9 cellular contexts compared by ENCODE assay signal in the genomic region with DNA sequence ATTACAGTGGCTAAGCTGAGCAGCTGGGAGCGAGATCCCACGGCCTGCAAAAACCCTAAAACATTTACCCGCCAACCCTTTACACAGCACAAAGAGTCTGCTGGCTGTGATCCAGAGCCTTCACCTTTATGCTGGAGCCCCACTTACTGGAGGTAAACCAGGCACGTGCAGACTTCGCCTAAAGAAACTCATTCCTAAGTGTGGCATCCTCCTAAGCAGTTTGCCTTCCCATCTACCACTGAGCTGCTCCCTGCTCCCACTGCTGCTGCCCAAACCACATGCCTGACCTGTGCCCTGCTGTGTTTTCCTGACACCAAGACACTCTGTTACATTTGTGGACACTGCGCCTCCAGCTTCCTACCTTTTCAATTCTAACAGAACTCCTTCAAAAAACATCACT. TPM values are rescaled to one million over a fixed set of nuclear protein-coding genes. Genes with fewer than 3 reads are reported as not detected.
A peak's percentile ranks its signal among the peaks of the same experiment; 100 is the strongest.
DNase-seq lines count a peak whose midpoint lies in the region; ATAC-seq and TF ChIP-seq lines count a peak whose summit lies in the region.
"Had no signal": no experiment of that assay in that cellular context is flagged by ENCODE, and none has a peak within 500 bp of the region (broad histone marks: within the 10 kb centered on the region; RNA-seq: fewer than 3 reads in every experiment).

No MANE protein-coding gene starts in this region.

- ATAC-seq in RWPE2 (ENCODE audit: low read depth): no peak
- ATAC-seq in stimulated activated naive B cell treated with anti-CD40 and anti-IgM and Interleukin-4, amounts not matched to agents 10 μg/mL and 1 μg/mL and 100 μg/mL, for 72 hours (replicated peaks): no peak
- ATAC-seq in HG02840 (IDR thresholded peaks at IDR 0.05; ENCODE audit: low FRiP score, unreplicated experiment): no peak

- POLR2A ChIA-PET in GM10248 (lab: Yijun Ruan, JAX): no interaction called here

- peak overlapping the region; percentile 58 for H3K4me3 Mint-ChIP-seq in activated CD4-positive, alpha-beta T cell treated with anti-CD3 and anti-CD28 coated beads, Interleukin-2, amount 10 ng/mL, durations not matched to agents 24 days and 14 days
- peak overlapping the region; percentile 57 to 73 for H3K4me3 Mint-ChIP-seq in stimulated activated naive B cell treated with anti-CD40 and anti-IgM and Interleukin-4, amounts not matched to agents 10 μg/mL and 1 μg/mL and 100 μg/mL, for 72 hours

- TF ChIP-seq CTCF in RWPE2 (IDR thresholded peaks at IDR 0.05; ENCODE audit: poor library complexity, severe bottlenecking) (no peak), GM10248 (IDR thresholded peaks at IDR 0.05; ENCODE audit: control extremely low read depth, extremely low read depth, low read depth, missing control alignments) (no peak)

- no peaks in the 10 kb centered on the region for H3K27me3 Mint-ChIP-seq in activated CD4-positive, alpha-beta T cell treated with anti-CD3 and anti-CD28 coated beads, Interleukin-2, amount 10 ng/mL, durations not matched to agents 24 days and 14 days
- no peaks in the 10 kb centered on the region for H3K27me3 Mint-ChIP-seq in stimulated activated naive B cell treated with anti-CD40 and anti-IgM and Interleukin-4, amounts not matched to agents 10 μg/mL and 1 μg/mL and 100 μg/mL, for 72 hours

- DNase-seq in activated CD4-positive, alpha-beta T cell treated with anti-CD3 and anti-CD28 coated beads, Interleukin-2, amount 10 ng/mL, durations not matched to agents 24 days and 14 days: no peak
- no peak for DNase-seq in activated CD4-positive, alpha-beta T cell treated with anti-CD3 and anti-CD28 coated beads for 4 hours
- DNase-seq in RWPE2 (ENCODE audit: low spot score) (no peak), fibroblast of gingiva (ENCODE audit: low read depth) (peak; percentile 57), GM10248 (ENCODE audit: extremely low spot score) (no peak)
- no peak for DNase-seq in stimulated activated naive B cell treated with anti-CD40 and anti-IgM and Interleukin-4, amounts not matched to agents 10 μg/mL and 1 μg/mL and 100 μg/mL, for 72 hours
- no peak for DNase-seq in activated CD8-positive, alpha-beta memory T cell treated with anti-CD3 and anti-CD28 coated beads, Interleukin-2, amount 50 U/mL, for 48 hours

- H3K4me1 ChIP-seq in RWPE2 (ENCODE audit: insufficient read depth, poor library complexity, severe bottlenecking): peaks cover 51% of the 10 kb centered on the region

- H3K9me3 ChIP-seq in RWPE2 (ENCODE audit: severe bottlenecking): no peaks in the 10 kb centered on the region

- H3K4me3 ChIP-seq in RWPE2 (ENCODE audit: severe bottlenecking): no peak overlapping the region
- H3K4me3 ChIP-seq: SK-N-MC had no signal

- no peaks in the 10 kb centered on the region for H3K9me3 Mint-ChIP-seq in activated CD4-positive, alpha-beta T cell treated with anti-CD3 and anti-CD28 coated beads, Interleukin-2, amount 10 ng/mL, durations not matched to agents 24 days and 14 days
- H3K9me3 Mint-ChIP-seq in stimulated activated naive B cell treated with anti-CD40 and anti-IgM and Interleukin-4, amounts not matched to agents 10 μg/mL and 1 μg/mL and 100 μg/mL, for 72 hours: peaks cover 0 to 3% of the 10 kb centered on the region in 2 donors

- CTCF ChIA-PET in GM10248 (lab: Yijun Ruan, JAX): interaction anchor here (1.1 to 1.7 kb wide), 3 partner anchors 42 to 190 kb away, joined by 3 to 4 read pairs (median 3); no protein-coding TSS in a partner anchor

- no peaks in the 10 kb centered on the region for H3K27me3 ChIP-seq in RWPE2 (ENCODE audit: insufficient read depth, poor library complexity, severe bottlenecking)

- H3K36me3 Mint-ChIP-seq in activated CD4-positive, alpha-beta T cell treated with anti-CD3 and anti-CD28 coated beads, Interleukin-2, amount 10 ng/mL, durations not matched to agents 24 days and 14 days (ENCODE audit: low read depth): peaks cover 34% of the 10 kb centered on the region
- peaks cover 9 to 30% of the 10 kb centered on the region in 2 donors for H3K36me3 Mint-ChIP-seq in stimulated activated naive B cell treated with anti-CD40 and anti-IgM and Interleukin-4, amounts not matched to agents 10 μg/mL and 1 μg/mL and 100 μg/mL, for 72 hours

- H3K27ac ChIP-seq in RWPE2 (ENCODE audit: poor library complexity, severe bottlenecking): peak overlapping the region; percentile 78
- H3K27ac ChIP-seq: SK-N-MC had no signal

- peak overlapping the region; percentile 96 for H3K27ac Mint-ChIP-seq in activated CD4-positive, alpha-beta T cell treated with anti-CD3 and anti-CD28 coated beads, Interleukin-2, amount 10 ng/mL, durations not matched to agents 24 days and 14 days
- H3K27ac Mint-ChIP-seq in stimulated activated naive B cell treated with anti-CD40 and anti-IgM and Interleukin-4, amounts not matched to agents 10 μg/mL and 1 μg/mL and 100 μg/mL, for 72 hours: peak overlapping the region; percentile 92

- peaks cover 82% of the 10 kb centered on the region for H3K4me1 Mint-ChIP-seq in activated CD4-positive, alpha-beta T cell treated with anti-CD3 and anti-CD28 coated beads, Interleukin-2, amount 10 ng/mL, durations not matched to agents 24 days and 14 days
- peaks cover 54 to 88% of the 10 kb centered on the region in 2 donors for H3K4me1 Mint-ChIP-seq in stimulated activated naive B cell treated with anti-CD40 and anti-IgM and Interleukin-4, amounts not matched to agents 10 μg/mL and 1 μg/mL and 100 μg/mL, for 72 hours

- intact Hi-C loops in activated CD4-positive, alpha-beta T cell treated with anti-CD3 and anti-CD28 coated beads, Interleukin-2, amount 10 ng/mL, durations not matched to agents 24 days and 14 days (cut with micrococcal nuclease): no loop called here

- H3K36me3 ChIP-seq in RWPE2 (ENCODE audit: low read depth): no peaks in the 10 kb centered on the region

RNA-seq across cellular contexts. Expression of gene CHSY1, which starts 53.0 kb away (rescaled TPM):
- 61.7 and 62.6 TPM in 2 replicates for total RNA-seq in activated CD4-positive, alpha-beta T cell treated with anti-CD3 and anti-CD28 coated beads, Interleukin-2, amount 10 ng/mL, durations not matched to agents 24 days and 14 days
